1 cellular context compared by ENCODE assay signal in genomic region chr20:35883778-35884540, GRCh38.
TF ChIP-seq lines count a peak whose summit lies in the region.

No MANE protein-coding gene starts in this region.

TF ChIP-seq in SK-N-SH, 30 proteins besides CTCF, POLR2A, EP300 and RAD21 (continued from another document):
- TF ChIP-seq ZBTB33 (IDR thresholded peaks at IDR 0.05; ENCODE audit: borderline replicate concordance, low read depth) = 0 out of 2 replicates have a peak, but pooled peaks have one; percentile 37
- peak; percentile 63 for TF ChIP-seq CHD2 (IDR thresholded peaks at IDR 0.05; ENCODE audit: low read length, partially characterized antibody)
- TF ChIP-seq USF2 (IDR thresholded peaks at IDR 0.05; ENCODE audit: borderline replicate concordance, low read depth, low read length) = no peak
- 0 out of 2 replicates have a peak, but pooled peaks have one; percentile 2 for TF ChIP-seq REST (IDR thresholded peaks at IDR 0.05; ENCODE audit: low read depth, low read length)
- TF ChIP-seq MEF2A (IDR thresholded peaks at IDR 0.05; ENCODE audit: borderline replicate concordance, low read depth) = no peak
